In the genomic region with DNA sequence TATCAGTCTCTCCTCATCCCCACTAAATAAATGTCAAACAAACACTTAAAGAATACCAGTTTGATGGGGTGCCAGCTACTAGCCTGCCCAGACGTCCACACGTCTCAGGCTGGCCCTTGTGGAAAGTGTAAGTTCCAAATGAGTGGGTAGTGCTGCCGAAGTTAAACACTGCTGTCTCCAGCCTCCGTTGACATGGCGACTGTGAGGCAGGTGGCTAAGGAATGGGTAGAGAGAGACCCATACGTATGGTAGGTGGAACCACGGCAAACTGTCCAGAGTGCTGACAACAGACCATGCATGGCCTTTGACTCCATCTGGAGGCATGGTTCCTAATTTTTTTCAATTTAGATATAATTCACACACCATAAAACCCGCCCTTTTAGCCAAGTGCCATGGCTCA, we compare ENCODE assay signal across 13 cellular contexts. TPM values are rescaled to one million over a fixed set of nuclear protein-coding genes. Genes with fewer than 3 reads are reported as not detected.
DNase-seq lines count a peak whose midpoint lies in the region; ATAC-seq and TF ChIP-seq lines count a peak whose summit lies in the region.
"Had no signal": no experiment of that assay in that cellular context is flagged by ENCODE, and none has a peak within 500 bp of the region (broad histone marks: within the 10 kb centered on the region; RNA-seq: fewer than 3 reads in every experiment).

No MANE protein-coding gene starts in this region.

- no peak for TF ChIP-seq EP300 in ovary (IDR thresholded peaks at IDR 0.05)

- H3K4me1 ChIP-seq in ovary (ENCODE audit: insufficient read depth) = peaks cover 67% of the 10 kb centered on the region
- H3K4me1 ChIP-seq: colonic mucosa had no signal

- TF ChIP-seq CTCF in ovary (IDR thresholded peaks at IDR 0.05) = no peak

- H3K27ac ChIP-seq in ovary = peak overlapping the region; percentile 10 to 51
- H3K27ac ChIP-seq: colonic mucosa had no signal

- intact Hi-C loops in ovary (cut with DNase I) = loop anchor here in 1 of 4 donors (5.0 kb wide), 1 partner anchor 34 kb away; no protein-coding TSS in a partner anchor

- DNase-seq in DMS79 (lab: John Stamatoyannopoulos, UW) = peak; percentile 92
- peak; percentile 75 for DNase-seq in NCI-H146 (lab: John Stamatoyannopoulos, UW)
- peak; percentile 7 for DNase-seq in OCI-M1 (lab: John Stamatoyannopoulos, UW)
- no peak for DNase-seq in ovary
- no peak for DNase-seq in DMS153 (lab: John Stamatoyannopoulos, UW)
- DNase-seq: activated gamma-delta T cell, aorta, C1 segment of cervical spinal cord, colonic mucosa, EL, RPMI8226 had no signal

- no peaks in the 10 kb centered on the region for H3K27me3 ChIP-seq in ovary
- H3K27me3 ChIP-seq: colonic mucosa had no signal

- TF ChIP-seq POLR2A in ovary (IDR thresholded peaks at IDR 0.05) = no peak

- no peaks in the 10 kb centered on the region for H3K9me3 ChIP-seq in ovary
- H3K9me3 ChIP-seq: colonic mucosa had no signal

- H3K36me3 ChIP-seq in ovary = no peaks in the 10 kb centered on the region
- H3K36me3 ChIP-seq: colonic mucosa had no signal

- ATAC-seq in HG03159 (IDR thresholded peaks at IDR 0.05; ENCODE audit: unreplicated experiment) (no peak), HG03378 (IDR thresholded peaks at IDR 0.05; ENCODE audit: unreplicated experiment) (no peak)

- 78 to 83% (median 79%) methylated on average over 8 of the region's 8 CpGs for WGBS in ovary, 3 donors

- H3K4me3 ChIP-seq in ovary = no peak overlapping the region
- H3K4me3 ChIP-seq: colonic mucosa had no signal

RNA-seq across cellular contexts. Expression of a gene that starts 37.9 kb away (rescaled TPM):
- total RNA-seq in ovary = 10 to 100 TPM; 11.1 to 71.8 (median 38.2) TPM
- polyA plus RNA-seq in ovary = 10 to 100 TPM; 11.1 to 12.5 TPM

Comparison
In these comparisons a context has a peak if more than half of its experiments do, and no peak if none do; other contexts are left out.
1. DNase-seq: peak in DMS79 (single experiment), NCI-H146 (single experiment) and OCI-M1 (single experiment); none in ovary (0 of 5) and DMS153 (single experiment).